Comparison of ENCODE assay signal across 13 cellular contexts in the genomic region with DNA sequence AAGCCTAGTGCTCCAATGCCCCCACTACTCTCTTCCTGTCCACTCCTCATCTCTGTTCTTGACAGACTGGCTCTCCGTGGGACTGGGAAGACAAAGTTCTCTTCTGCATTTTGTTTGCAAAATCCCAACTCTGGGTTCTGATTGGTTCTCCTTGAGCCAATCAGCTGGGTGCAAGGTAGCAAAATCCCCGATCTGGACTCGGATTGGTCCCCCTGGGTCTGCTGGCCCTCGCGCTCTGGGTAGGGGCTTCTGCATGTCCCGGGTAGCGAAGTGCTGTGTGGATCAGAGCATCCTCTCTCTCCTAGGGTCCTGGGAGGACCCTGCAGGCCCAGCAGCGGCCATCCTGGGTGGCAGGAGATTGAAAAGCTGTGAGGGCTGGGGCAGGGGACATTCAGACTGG. TPM values are rescaled to one million over a fixed set of nuclear protein-coding genes. Genes with fewer than 3 reads are reported as not detected.
DNase-seq lines count a peak whose midpoint lies in the region; ATAC-seq and TF ChIP-seq lines count a peak whose summit lies in the region.
"Had no signal": no experiment of that assay in that cellular context is flagged by ENCODE, and none has a peak within 500 bp of the region (broad histone marks: within the 10 kb centered on the region; RNA-seq: fewer than 3 reads in every experiment).

No MANE protein-coding gene starts in this region.

- no peak for TF ChIP-seq CTCF in GM23338 (conservative IDR thresholded peaks at IDR 0.05; ENCODE audit: low read depth in 2 of 2)
- TF ChIP-seq CTCF in lower lobe of right lung (IDR thresholded peaks at IDR 0.05) = no peak
- TF ChIP-seq CTCF in suprapubic skin (IDR thresholded peaks at IDR 0.05) = no peak

- no peak for TF ChIP-seq POLR2A in suprapubic skin (IDR thresholded peaks at IDR 0.05)

- intact Hi-C loops in lower lobe of right lung (cut with DNase I) = no loop called here

- peaks cover 14% of the 10 kb centered on the region for H3K27me3 Mint-ChIP-seq in GM23338 (ENCODE audit: insufficient read depth, low read depth, poor library complexity)

- WGBS in suprapubic skin = 37% methylated on average over 5 of the region's 8 CpGs

- ATAC-seq in GM23338 (peak; percentile 90), lower lobe of right lung (peak; percentile 40 to 48)

- H3K36me3 Mint-ChIP-seq in GM23338 (ENCODE audit: low read depth) = no peaks in the 10 kb centered on the region
- H3K36me3 Mint-ChIP-seq: brain had no signal

- H3K27ac ChIP-seq in GM23338 (ENCODE audit: low read depth) = no peak overlapping the region
- H3K27ac ChIP-seq in lower lobe of right lung = peak overlapping the region; percentile 81
- peak overlapping the region; percentile 85 for H3K27ac ChIP-seq in suprapubic skin

- H3K4me2 ChIP-seq in GM23338 = no peak overlapping the region

- TF ChIP-seq EP300 in suprapubic skin (IDR thresholded peaks at IDR 0.05) = no peak

- H3K27ac Mint-ChIP-seq in GM23338 = no peak overlapping the region
- H3K27ac Mint-ChIP-seq: CD4-positive, alpha-beta T cell had no signal

- DNase-seq in GM23338 (ENCODE audit: low spot score) (peak; percentile 82), epidermal melanocyte (ENCODE audit: insufficient read length, low spot score) (peak; percentile 17), lower lobe of right lung (no peak), suprapubic skin (ENCODE audit: low spot score in 2 of 2) (no peak), NCI-H2029 (lab: John Stamatoyannopoulos, UW) (no peak), GM19240 (ENCODE audit: insufficient read length, low spot score) (no peak), DMS114 treated with DMSO at 0.1 percent for 48 hours (lab: John Stamatoyannopoulos, UW; ENCODE audit: unreplicated experiment) (no peak), NCI-H2107 (lab: John Stamatoyannopoulos, UW) (no peak)
- DNase-seq: activated T-cell treated with anti-CD3 and anti-CD28 coated beads, Interleukin-2, amount 50 U/mL, for 48 hours; CD4-positive, alpha-beta T cell; retina; SIG-M5 had no signal

- H3K9me3 Mint-ChIP-seq in GM23338 = no peaks in the 10 kb centered on the region; the same call in 2 of the 3 replicates
- H3K9me3 Mint-ChIP-seq: CD4-positive, alpha-beta T cell had no signal

- no peaks in the 10 kb centered on the region for H3K9me2 ChIP-seq in GM23338 (ENCODE audit: insufficient read depth)

- 0 out of 2 replicates have a peak, but pooled peaks cover 4% of the 10 kb centered on the region for H3F3A ChIP-seq in GM23338 (replicated peaks; ENCODE audit: low read depth)

- peak overlapping the region; percentile 80 for H2AFZ ChIP-seq in GM23338

- H3K4me3 ChIP-seq in GM23338 = no peak overlapping the region
- no peak overlapping the region for H3K4me3 ChIP-seq in lower lobe of right lung
- no peak overlapping the region for H3K4me3 ChIP-seq in suprapubic skin

- H4K20me1 ChIP-seq in GM23338 (replicated peaks; ENCODE audit: insufficient read depth) = no peaks in the 10 kb centered on the region

- H3K36me3 ChIP-seq in GM23338 (ENCODE audit: insufficient read depth) (no peaks in the 10 kb centered on the region), lower lobe of right lung (no peaks in the 10 kb centered on the region), suprapubic skin (no peaks in the 10 kb centered on the region)

- no peaks in the 10 kb centered on the region for H3K79me2 ChIP-seq in GM23338 (replicated peaks; ENCODE audit: insufficient read depth)

- H3K9me3 ChIP-seq in lower lobe of right lung (no peaks in the 10 kb centered on the region), suprapubic skin (no peaks in the 10 kb centered on the region)

- H3K4me1 Mint-ChIP-seq in GM23338 = peaks cover 29% of the 10 kb centered on the region

- H3K4me1 ChIP-seq in GM23338 (ENCODE audit: insufficient read depth) = peaks cover 11% of the 10 kb centered on the region
- H3K4me1 ChIP-seq in lower lobe of right lung = peaks cover 25% of the 10 kb centered on the region
- H3K4me1 ChIP-seq in suprapubic skin = peaks cover 49% of the 10 kb centered on the region

- H3K27me3 ChIP-seq in GM23338 (ENCODE audit: insufficient read depth) = no peaks in the 10 kb centered on the region
- H3K27me3 ChIP-seq in lower lobe of right lung (ENCODE audit: low read depth) = no peaks in the 10 kb centered on the region
- H3K27me3 ChIP-seq in suprapubic skin = no peaks in the 10 kb centered on the region

- H3K4me3 Mint-ChIP-seq in GM23338 = no peak overlapping the region
- H3K4me3 Mint-ChIP-seq: CD4-positive, alpha-beta T cell had no signal

TF ChIP-seq in GM23338, 12 proteins besides CTCF, POLR2A, EP300 and RAD21 (continues in another document):
- TF ChIP-seq, protein P1, sequence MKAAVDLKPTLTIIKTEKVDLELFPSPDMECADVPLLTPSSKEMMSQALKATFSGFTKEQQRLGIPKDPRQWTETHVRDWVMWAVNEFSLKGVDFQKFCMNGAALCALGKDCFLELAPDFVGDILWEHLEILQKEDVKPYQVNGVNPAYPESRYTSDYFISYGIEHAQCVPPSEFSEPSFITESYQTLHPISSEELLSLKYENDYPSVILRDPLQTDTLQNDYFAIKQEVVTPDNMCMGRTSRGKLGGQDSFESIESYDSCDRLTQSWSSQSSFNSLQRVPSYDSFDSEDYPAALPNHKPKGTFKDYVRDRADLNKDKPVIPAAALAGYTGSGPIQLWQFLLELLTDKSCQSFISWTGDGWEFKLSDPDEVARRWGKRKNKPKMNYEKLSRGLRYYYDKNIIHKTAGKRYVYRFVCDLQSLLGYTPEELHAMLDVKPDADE (IDR thresholded peaks at IDR 0.05) = no peak
- TF ChIP-seq EZH2phosphoT487 (IDR thresholded peaks at IDR 0.05; ENCODE audit: unreplicated experiment) (no peak), JUNB (IDR thresholded peaks at IDR 0.05; ENCODE audit: unreplicated experiment) (no peak)
- TF ChIP-seq, protein P2, sequence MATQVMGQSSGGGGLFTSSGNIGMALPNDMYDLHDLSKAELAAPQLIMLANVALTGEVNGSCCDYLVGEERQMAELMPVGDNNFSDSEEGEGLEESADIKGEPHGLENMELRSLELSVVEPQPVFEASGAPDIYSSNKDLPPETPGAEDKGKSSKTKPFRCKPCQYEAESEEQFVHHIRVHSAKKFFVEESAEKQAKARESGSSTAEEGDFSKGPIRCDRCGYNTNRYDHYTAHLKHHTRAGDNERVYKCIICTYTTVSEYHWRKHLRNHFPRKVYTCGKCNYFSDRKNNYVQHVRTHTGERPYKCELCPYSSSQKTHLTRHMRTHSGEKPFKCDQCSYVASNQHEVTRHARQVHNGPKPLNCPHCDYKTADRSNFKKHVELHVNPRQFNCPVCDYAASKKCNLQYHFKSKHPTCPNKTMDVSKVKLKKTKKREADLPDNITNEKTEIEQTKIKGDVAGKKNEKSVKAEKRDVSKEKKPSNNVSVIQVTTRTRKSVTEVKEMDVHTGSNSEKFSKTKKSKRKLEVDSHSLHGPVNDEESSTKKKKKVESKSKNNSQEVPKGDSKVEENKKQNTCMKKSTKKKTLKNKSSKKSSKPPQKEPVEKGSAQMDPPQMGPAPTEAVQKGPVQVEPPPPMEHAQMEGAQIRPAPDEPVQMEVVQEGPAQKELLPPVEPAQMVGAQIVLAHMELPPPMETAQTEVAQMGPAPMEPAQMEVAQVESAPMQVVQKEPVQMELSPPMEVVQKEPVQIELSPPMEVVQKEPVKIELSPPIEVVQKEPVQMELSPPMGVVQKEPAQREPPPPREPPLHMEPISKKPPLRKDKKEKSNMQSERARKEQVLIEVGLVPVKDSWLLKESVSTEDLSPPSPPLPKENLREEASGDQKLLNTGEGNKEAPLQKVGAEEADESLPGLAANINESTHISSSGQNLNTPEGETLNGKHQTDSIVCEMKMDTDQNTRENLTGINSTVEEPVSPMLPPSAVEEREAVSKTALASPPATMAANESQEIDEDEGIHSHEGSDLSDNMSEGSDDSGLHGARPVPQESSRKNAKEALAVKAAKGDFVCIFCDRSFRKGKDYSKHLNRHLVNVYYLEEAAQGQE (IDR thresholded peaks at IDR 0.05; ENCODE audit: unreplicated experiment) = no peak

RNA-seq across cellular contexts. Expression of gene A4GALT, which starts 22.3 kb away (rescaled TPM):
- total RNA-seq in GM23338 (2014; rRNA removed; shearing (Covaris generic)) = 12.7 and 16.2 TPM in 2 replicates
- polyA plus RNA-seq in GM23338 (2016; fragmentation: Nextera tagmentation; extraction: Ambion mirVana) = 7.0 and 8.9 TPM in 2 replicates
- total RNA-seq in lower lobe of right lung = 19.4 TPM
- total RNA-seq in suprapubic skin = 10 to 100 TPM in 2 of 4 donors, 1 to 10 TPM in 2; 6.7 to 11.6 (median 8.8) TPM
- total RNA-seq: CD4-positive, alpha-beta T cell had no signal

Comparison
In these comparisons a context has a peak if more than half of its experiments do, and no peak if none do; other contexts are left out.
1. DNase-seq: peak in GM23338 (single experiment) and epidermal melanocyte (single experiment); none in lower lobe of right lung (single experiment), suprapubic skin (0 of 2), NCI-H2029 (single experiment), GM19240 (single experiment), DMS114 treated with DMSO at 0.1 percent for 48 hours (single experiment) and NCI-H2107 (single experiment).